Comparison of ENCODE assay signal across 20 cellular contexts in the genomic region with DNA sequence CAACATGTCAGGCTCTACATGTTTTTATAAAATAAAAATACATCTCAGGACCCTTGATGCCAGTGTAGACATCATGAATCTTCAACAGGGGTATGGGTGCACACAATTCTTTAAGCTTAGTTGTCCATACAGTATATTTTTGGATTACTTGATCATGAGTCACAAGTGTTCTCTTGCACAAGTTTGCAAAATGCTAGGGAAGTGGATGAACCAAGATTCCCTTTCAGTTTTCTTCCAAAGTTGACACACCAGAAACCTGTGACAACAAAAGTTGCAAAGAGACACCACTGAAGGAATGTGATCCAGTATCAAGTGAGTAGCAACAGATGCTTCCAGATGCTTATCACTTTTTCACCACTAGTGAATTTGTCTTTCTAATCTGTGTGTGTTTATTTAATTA.
"Had no signal": no experiment of that assay in that cellular context is flagged by ENCODE, and none has a peak within 500 bp of the region (broad histone marks: within the 10 kb centered on the region; RNA-seq: fewer than 3 reads in every experiment).

No MANE protein-coding gene starts in this region.

- H3K27me3 ChIP-seq: gastroesophageal sphincter, heart left ventricle, neural progenitor cell, right atrium auricular region, tibial nerve, uterus had no signal

- H3K27ac ChIP-seq: coronary artery, gastroesophageal sphincter, heart left ventricle, left ventricle myocardium inferior, neural progenitor cell, prostate gland, right atrium auricular region, tibial nerve, uterus had no signal

- H3K4me3 ChIP-seq: coronary artery, gastroesophageal sphincter, heart left ventricle, left ventricle myocardium inferior, mucosa of descending colon, neural progenitor cell, prostate gland, right atrium auricular region, tibial nerve, uterus had no signal

- ATAC-seq: activated CD4-positive, CD25-positive, alpha-beta regulatory T cell treated with anti-CD3 and anti-CD28 coated beads, Interleukin-2, amount 50 U/mL, for 24 hours; activated CD8-positive, alpha-beta T cell treated with anti-CD3 and anti-CD28 coated beads, Interleukin-2, amount 10 ng/mL, durations not matched to agents 7 days and 5 days; gastroesophageal sphincter; heart left ventricle; mucosa of descending colon had no signal

- DNase-seq: activated CD4-positive, alpha-beta T cell treated with anti-CD3 and anti-CD28 coated beads, Interleukin-2, amount 10 ng/mL, durations not matched to agents 7 days and 5 days; activated CD8-positive, alpha-beta T cell treated with anti-CD3 and anti-CD28 coated beads, Interleukin-2, amount 10 ng/mL, durations not matched to agents 7 days and 5 days; activated naive CD4-positive, alpha-beta T cell treated with Interleukin-2 at 50 U/mL for 16 hours; activated naive CD8-positive, alpha-beta T cell treated with anti-CD3 and anti-CD28 coated beads, Interleukin-2, amount 10 ng/mL, durations not matched to agents 7 days and 5 days; activated T-cell treated with anti-CD3 and anti-CD28 coated beads, Interleukin-2, amount 50 U/mL, for 24 hours; anterior cingulate cortex; heart left ventricle; left ventricle myocardium inferior; mammary epithelial cell; mucosa of descending colon; naive B cell; T1000; uterus had no signal

- H3K9me3 ChIP-seq: gastroesophageal sphincter, heart left ventricle, left ventricle myocardium inferior, mucosa of descending colon, prostate gland, right atrium auricular region, tibial nerve, uterus had no signal

- H3K4me1 ChIP-seq: gastroesophageal sphincter, heart left ventricle, left ventricle myocardium inferior, neural progenitor cell, prostate gland, right atrium auricular region, tibial nerve, uterus had no signal

- H3K36me3 ChIP-seq: gastroesophageal sphincter, heart left ventricle, left ventricle myocardium inferior, neural progenitor cell, prostate gland, right atrium auricular region, tibial nerve, uterus had no signal
